ENCODE assay signal across 12 cellular contexts in the genomic region with DNA sequence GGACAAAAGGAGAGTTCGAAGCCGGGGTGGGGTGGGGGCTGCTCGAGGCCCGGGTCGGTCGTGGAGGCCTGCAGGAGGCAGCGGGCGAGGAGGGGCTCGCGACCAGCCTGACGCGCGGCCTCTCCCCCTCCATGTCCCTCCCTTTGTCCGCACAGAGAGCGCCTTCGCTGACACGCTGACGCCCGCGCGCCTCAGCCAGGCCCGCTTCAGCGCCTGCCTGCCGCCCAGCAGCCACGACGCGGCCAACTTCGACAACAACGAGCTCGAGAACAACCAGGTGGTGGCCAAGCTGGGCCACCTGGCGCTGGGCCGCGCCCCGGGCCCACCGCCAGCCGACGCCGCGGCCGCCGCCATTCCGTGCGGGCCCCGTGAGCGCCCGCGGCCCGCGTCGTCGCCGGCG. TPM values are rescaled to one million over a fixed set of nuclear protein-coding genes. Genes with fewer than 3 reads are reported as not detected.
A peak's percentile ranks its signal among the peaks of the same experiment; 100 is the strongest.
DNase-seq lines count a peak whose midpoint lies in the region; ATAC-seq lines count a peak whose summit lies in the region.
"Had no signal": no experiment of that assay in that cellular context is flagged by ENCODE, and none has a peak within 500 bp of the region (broad histone marks: within the 10 kb centered on the region; RNA-seq: fewer than 3 reads in every experiment).

No MANE protein-coding gene starts in this region.

- no peaks in the 10 kb centered on the region for H3K9me3 Mint-ChIP-seq in activated T-cell treated with anti-CD3 and anti-CD28 coated beads, Interleukin-2, amount 50 U/mL, for 72 hours
- no peaks in the 10 kb centered on the region for H3K9me3 Mint-ChIP-seq in activated naive CD8-positive, alpha-beta T cell treated with anti-CD3 and anti-CD28 coated beads, Interleukin-2, amount 50 U/mL, for 24 hours
- H3K9me3 Mint-ChIP-seq in naive B cell = peaks cover 0 to 8% (median 4%) of the 10 kb centered on the region in 7 donors

- H3K27ac ChIP-seq in aorta (ENCODE audit: low read depth in 1 of 2, low read length in 2 of 2) = no peak overlapping the region
- H3K27ac ChIP-seq: cardiac muscle cell, RWPE1 had no signal

- ATAC-seq in activated T-cell treated with anti-CD3 and anti-CD28 coated beads, Interleukin-2, amount 50 U/mL, for 72 hours (replicated peaks in 1 of 2) = no peak
- no peak for ATAC-seq in activated naive CD8-positive, alpha-beta T cell treated with anti-CD3 and anti-CD28 coated beads, Interleukin-2, amount 50 U/mL, for 24 hours
- ATAC-seq in naive B cell (ENCODE audit: low read depth in 2 of 2) (no peak), aorta (ENCODE audit: low FRiP score) (no peak), HG03095 (IDR thresholded peaks at IDR 0.05; ENCODE audit: unreplicated experiment) (no peak)
- ATAC-seq: gastrocnemius medialis had no signal

- H3K36me3 Mint-ChIP-seq in activated T-cell treated with anti-CD3 and anti-CD28 coated beads, Interleukin-2, amount 50 U/mL, for 72 hours (ENCODE audit: insufficient read depth in 2 of 2) = peaks cover 0 to 2% of the 10 kb centered on the region in 2 donors
- H3K36me3 Mint-ChIP-seq in activated naive CD8-positive, alpha-beta T cell treated with anti-CD3 and anti-CD28 coated beads, Interleukin-2, amount 50 U/mL, for 24 hours (ENCODE audit: low read depth) = no peaks in the 10 kb centered on the region
- peaks cover 0 to 7% of the 10 kb centered on the region in 2 donors for H3K36me3 Mint-ChIP-seq in naive B cell

- H3K27me3 Mint-ChIP-seq in activated T-cell treated with anti-CD3 and anti-CD28 coated beads, Interleukin-2, amount 50 U/mL, for 72 hours (ENCODE audit: low read depth) = peaks cover 10% of the 10 kb centered on the region
- no peaks in the 10 kb centered on the region for H3K27me3 Mint-ChIP-seq in activated naive CD8-positive, alpha-beta T cell treated with anti-CD3 and anti-CD28 coated beads, Interleukin-2, amount 50 U/mL, for 24 hours
- H3K27me3 Mint-ChIP-seq in naive B cell = peaks cover 0 to 8% (median 0%) of the 10 kb centered on the region in 3 donors

- no peak for DNase-seq in activated T-cell treated with anti-CD3 and anti-CD28 coated beads, Interleukin-2, amount 50 U/mL, for 72 hours
- DNase-seq in activated T-cell treated with anti-CD3 and anti-CD28 coated beads for 4 hours = no peak
- DNase-seq in activated naive CD8-positive, alpha-beta T cell treated with anti-CD3 and anti-CD28 coated beads, Interleukin-2, amount 50 U/mL, for 24 hours = no peak
- no peak for DNase-seq in naive B cell
- peak; percentile 34 to 69 for DNase-seq in aorta
- DNase-seq in amniotic stem cell (lab: John Stamatoyannopoulos, UW) = no peak
- DNase-seq in NCI-H1694 treated with DMSO at 0.1 percent for 48 hours (lab: John Stamatoyannopoulos, UW) = no peak
- DNase-seq: gastrocnemius medialis, NCI-H774 had no signal

- H3K9me3 ChIP-seq in aorta (ENCODE audit: control insufficient read depth, low read length) = no peaks in the 10 kb centered on the region
- H3K9me3 ChIP-seq: gastrocnemius medialis had no signal

- no peaks in the 10 kb centered on the region for H3K36me3 ChIP-seq in aorta (ENCODE audit: control insufficient read depth in 1 of 2, insufficient read depth in 2 of 2, low read length in 1 of 2)
- H3K36me3 ChIP-seq: cardiac muscle cell, gastrocnemius medialis had no signal

- intact Hi-C loops in aorta (cut with DNase I) = no loop called here

- H3K27ac Mint-ChIP-seq in activated T-cell treated with anti-CD3 and anti-CD28 coated beads, Interleukin-2, amount 50 U/mL, for 72 hours = no peak overlapping the region
- peak overlapping the region; percentile 47 for H3K27ac Mint-ChIP-seq in activated naive CD8-positive, alpha-beta T cell treated with anti-CD3 and anti-CD28 coated beads, Interleukin-2, amount 50 U/mL, for 24 hours
- H3K27ac Mint-ChIP-seq in naive B cell = peak overlapping the region in 2 of 6 donors; percentile 36 to 83

- no peak overlapping the region for H3K4me3 ChIP-seq in aorta (ENCODE audit: low read length in 2 of 2)
- H3K4me3 ChIP-seq: cardiac muscle cell, gastrocnemius medialis had no signal

- H3K4me3 Mint-ChIP-seq in activated T-cell treated with anti-CD3 and anti-CD28 coated beads, Interleukin-2, amount 50 U/mL, for 72 hours = peak overlapping the region; percentile 33 to 64
- H3K4me3 Mint-ChIP-seq in activated naive CD8-positive, alpha-beta T cell treated with anti-CD3 and anti-CD28 coated beads, Interleukin-2, amount 50 U/mL, for 24 hours = peak overlapping the region; percentile 50
- H3K4me3 Mint-ChIP-seq in naive B cell = peak overlapping the region in 7 of 8 donors; percentile 30 to 85 (median 73)

- H3K4me1 Mint-ChIP-seq in activated T-cell treated with anti-CD3 and anti-CD28 coated beads, Interleukin-2, amount 50 U/mL, for 72 hours (ENCODE audit: low read depth) = peaks cover 4% of the 10 kb centered on the region
- peaks cover 12% of the 10 kb centered on the region for H3K4me1 Mint-ChIP-seq in activated naive CD8-positive, alpha-beta T cell treated with anti-CD3 and anti-CD28 coated beads, Interleukin-2, amount 50 U/mL, for 24 hours
- peaks cover 18 to 30% (median 21%) of the 10 kb centered on the region in 3 donors for H3K4me1 Mint-ChIP-seq in naive B cell

- no peaks in the 10 kb centered on the region for H3K4me1 ChIP-seq in aorta (ENCODE audit: control insufficient read depth in 1 of 2, insufficient read depth in 2 of 2, low read length in 2 of 2)

- WGBS in aorta, 2 donors = 78 to 79% methylated on average over 52 to 53 of the region's 53 CpGs

- no peaks in the 10 kb centered on the region for H3K27me3 ChIP-seq in aorta (ENCODE audit: control insufficient read depth in 1 of 2, insufficient read depth in 2 of 2, low read length in 1 of 2)
- H3K27me3 ChIP-seq: gastrocnemius medialis had no signal

RNA-seq across cellular contexts. Expression of gene NEURL1B, which starts 42.2 kb away (rescaled TPM):
- total RNA-seq in activated T-cell treated with anti-CD3 and anti-CD28 coated beads, Interleukin-2, amount 50 U/mL, for 72 hours = under 1 TPM; 0.29 to 0.63 TPM
- polyA plus RNA-seq in naive B cell (ENCODE audit: low read depth in 6 of 6) (not detected), aorta (1 to 10 TPM; 1.9 to 3.5 TPM)
- 10 to 100 TPM; 46.1 to 65.8 TPM for total RNA-seq in aorta

Comparison
In these comparisons a context has a peak if more than half of its experiments do, and no peak if none do; other contexts are left out.
1. DNase-seq: peak in aorta (2 of 2); none in activated T-cell treated with anti-CD3 and anti-CD28 coated beads, Interleukin-2, amount 50 U/mL, for 72 hours (0 of 2), activated T-cell treated with anti-CD3 and anti-CD28 coated beads for 4 hours (single experiment), activated naive CD8-positive, alpha-beta T cell treated with anti-CD3 and anti-CD28 coated beads, Interleukin-2, amount 50 U/mL, for 24 hours (single experiment), naive B cell (single experiment), amniotic stem cell (single experiment) and NCI-H1694 treated with DMSO at 0.1 percent for 48 hours (single experiment).
2. RNA of gene NEURL1B, which starts 42.2 kb away (total RNA-seq): 46.1 to 65.8 TPM in aorta; 0.29 to 0.63 TPM in activated T-cell treated with anti-CD3 and anti-CD28 coated beads, Interleukin-2, amount 50 U/mL, for 72 hours; every median in the first group is over 10 times any median in the second.
3. Peak in every context shown above with its lines, with median percentiles within 50 percentile points of each other: H3K4me3 Mint-ChIP-seq.